ENCODE assay signal across 15 cellular contexts in the genomic region with DNA sequence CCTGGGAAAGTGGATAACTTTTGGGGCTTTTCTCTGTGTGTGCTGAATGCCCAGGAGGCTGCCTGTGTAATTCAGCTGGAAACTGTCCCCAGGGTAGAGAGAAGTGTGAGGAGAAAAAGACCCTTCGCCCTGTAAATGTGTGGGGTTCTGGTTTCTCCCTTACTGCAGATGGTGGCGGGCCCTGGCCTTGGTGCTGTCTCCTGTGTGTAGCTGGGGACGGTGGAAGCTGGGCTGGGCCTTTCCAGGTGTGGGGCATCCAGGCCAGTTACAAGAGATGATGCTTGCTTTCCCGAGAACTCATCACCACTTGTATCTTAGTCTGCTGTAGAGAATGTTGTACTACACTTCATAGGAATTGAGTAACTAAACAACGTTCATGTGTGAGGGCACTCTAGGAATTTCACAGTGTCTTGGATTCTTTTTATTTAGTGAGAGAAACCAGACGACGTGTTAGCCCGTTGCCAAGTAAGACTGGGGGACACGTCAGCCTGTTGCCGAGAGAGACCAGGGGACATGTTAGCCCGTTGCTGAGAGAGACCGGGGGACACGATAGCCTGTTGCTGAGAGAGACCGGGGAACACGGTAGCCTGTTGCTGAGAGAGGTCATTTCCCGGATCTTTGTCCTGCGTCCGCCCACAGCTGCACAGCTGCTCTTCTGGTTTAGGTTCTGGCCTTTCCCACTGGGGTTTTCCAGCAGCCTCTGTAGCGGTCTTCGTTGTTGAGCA. TPM values are rescaled to one million over a fixed set of nuclear protein-coding genes. Genes with fewer than 3 reads are reported as not detected.
DNase-seq lines count a peak whose midpoint lies in the region; ATAC-seq and TF ChIP-seq lines count a peak whose summit lies in the region.
"Had no signal": no experiment of that assay in that cellular context is flagged by ENCODE, and none has a peak within 500 bp of the region (broad histone marks: within the 10 kb centered on the region; RNA-seq: fewer than 3 reads in every experiment).

No MANE protein-coding gene starts in this region.

- peaks cover 5% of the 10 kb centered on the region for H3K9me3 Mint-ChIP-seq in nephron progenitor cell
- H3K9me3 Mint-ChIP-seq in activated CD8-positive, alpha-beta memory T cell treated with anti-CD3 and anti-CD28 coated beads, Interleukin-2, amount 10 ng/mL, durations not matched to agents 7 days and 5 days (ENCODE audit: low read depth) = no peaks in the 10 kb centered on the region

- H3K36me3 Mint-ChIP-seq in nephron progenitor cell (ENCODE audit: low read depth) = peaks cover 47% of the 10 kb centered on the region
- H3K36me3 Mint-ChIP-seq in activated CD8-positive, alpha-beta memory T cell treated with anti-CD3 and anti-CD28 coated beads, Interleukin-2, amount 10 ng/mL, durations not matched to agents 7 days and 5 days = peaks cover 6% of the 10 kb centered on the region

- no peaks in the 10 kb centered on the region for H3K9me3 ChIP-seq in subcutaneous abdominal adipose tissue (ENCODE audit: control insufficient read depth in 5 of 5, low read length in 5 of 5)

- CTCF ChIA-PET in activated CD8-positive, alpha-beta memory T cell treated with anti-CD3 and anti-CD28 coated beads, Interleukin-2, amount 10 ng/mL, durations not matched to agents 7 days and 5 days (lab: Charles Lee) = no interaction called here

- H3K4me3 Mint-ChIP-seq in nephron progenitor cell = no peak overlapping the region
- no peak overlapping the region for H3K4me3 Mint-ChIP-seq in activated CD8-positive, alpha-beta memory T cell treated with anti-CD3 and anti-CD28 coated beads, Interleukin-2, amount 10 ng/mL, durations not matched to agents 7 days and 5 days

- peaks cover 0 to 32% (median 12%) of the 10 kb centered on the region in 5 donors for H3K36me3 ChIP-seq in subcutaneous abdominal adipose tissue (ENCODE audit: control insufficient read depth in 5 of 5, insufficient read depth in 5 of 5, low read length in 5 of 5)

- in situ Hi-C loops in astrocyte of the spinal cord (cut with HindIII; ENCODE audit: low sequenced_read_pairs) = no loop called here

- peak overlapping the region; percentile 60 for H3K27ac ChIP-seq in subcutaneous abdominal adipose tissue (ENCODE audit: low read depth, low read length)
- H3K27ac ChIP-seq: WERI-Rb-1 had no signal

- DNase-seq in astrocyte of the spinal cord (ENCODE audit: low read depth, low spot score) = peak; percentile 26
- peak; percentile 79 for DNase-seq in fibroblast of villous mesenchyme (ENCODE audit: low read depth)
- no peak for DNase-seq in nephron progenitor cell
- DNase-seq in RPMI8226 = no peak
- DNase-seq in activated CD8-positive, alpha-beta memory T cell treated with anti-CD3 and anti-CD28 coated beads, Interleukin-2, amount 10 ng/mL, durations not matched to agents 7 days and 5 days = no peak
- DNase-seq in SKM-1 (lab: John Stamatoyannopoulos, UW; ENCODE audit: unreplicated experiment) = no peak
- DNase-seq: activated CD8-positive, alpha-beta memory T cell treated with anti-CD3 and anti-CD28 coated beads for 24 hours; effector memory CD4-positive, alpha-beta T cell; HCEC 1CT; Kasumi-1; kidney; WERI-Rb-1 had no signal

- no peak for ATAC-seq in activated CD8-positive, alpha-beta memory T cell treated with anti-CD3 and anti-CD28 coated beads, Interleukin-2, amount 10 ng/mL, durations not matched to agents 7 days and 5 days
- ATAC-seq in HG02610 (IDR thresholded peaks at IDR 0.05; ENCODE audit: unreplicated experiment) = no peak

- TF ChIP-seq CTCF in astrocyte of the spinal cord (IDR thresholded peaks at IDR 0.05; ENCODE audit: low read depth, low read length) (no peak), fibroblast of villous mesenchyme (IDR thresholded peaks at IDR 0.05; ENCODE audit: insufficient read depth, low read depth, low read length) (no peak), nephron progenitor cell (IDR thresholded peaks at IDR 0.05) (no peak)

- peak overlapping the region; percentile 71 for H3K27ac Mint-ChIP-seq in nephron progenitor cell
- no peak overlapping the region for H3K27ac Mint-ChIP-seq in activated CD8-positive, alpha-beta memory T cell treated with anti-CD3 and anti-CD28 coated beads, Interleukin-2, amount 10 ng/mL, durations not matched to agents 7 days and 5 days

- peaks cover 0 to 20% (median 0%) of the 10 kb centered on the region in 5 donors for H3K4me1 ChIP-seq in subcutaneous abdominal adipose tissue (ENCODE audit: control insufficient read depth in 5 of 5, insufficient read depth in 5 of 5, low read length in 5 of 5)

- H3K4me1 Mint-ChIP-seq in nephron progenitor cell = peaks cover 33% of the 10 kb centered on the region
- no peaks in the 10 kb centered on the region for H3K4me1 Mint-ChIP-seq in activated CD8-positive, alpha-beta memory T cell treated with anti-CD3 and anti-CD28 coated beads, Interleukin-2, amount 10 ng/mL, durations not matched to agents 7 days and 5 days

- no peaks in the 10 kb centered on the region for H3K27me3 ChIP-seq in subcutaneous abdominal adipose tissue (ENCODE audit: control insufficient read depth in 5 of 5, insufficient read depth in 4 of 5, low read length in 5 of 5)

- no peaks in the 10 kb centered on the region for H3K27me3 Mint-ChIP-seq in nephron progenitor cell (ENCODE audit: low read depth, poor library complexity)
- no peaks in the 10 kb centered on the region for H3K27me3 Mint-ChIP-seq in activated CD8-positive, alpha-beta memory T cell treated with anti-CD3 and anti-CD28 coated beads, Interleukin-2, amount 10 ng/mL, durations not matched to agents 7 days and 5 days

- H3K9ac ChIP-seq in subcutaneous abdominal adipose tissue (ENCODE audit: low read length in 5 of 5) = peak overlapping the region in 1 of 5 donors; percentile 32

- H3K4me3 ChIP-seq in astrocyte of the spinal cord (ENCODE audit: low read depth, low read length) = no peak overlapping the region
- H3K4me3 ChIP-seq in fibroblast of villous mesenchyme (ENCODE audit: low read depth, low read length) = no peak overlapping the region
- no peak overlapping the region for H3K4me3 ChIP-seq in subcutaneous abdominal adipose tissue (ENCODE audit: low read depth in 1 of 5, low read length in 5 of 5)

RNA-seq across cellular contexts. Expression of gene TBCD, which starts 43.1 kb away (rescaled TPM):
- total RNA-seq in fibroblast of villous mesenchyme = 22.5 and 29.6 TPM in 2 replicates
- 100 to 1,000 TPM; 105 to 157 TPM for total RNA-seq in activated CD8-positive, alpha-beta memory T cell treated with anti-CD3 and anti-CD28 coated beads, Interleukin-2, amount 10 ng/mL, durations not matched to agents 7 days and 5 days

RNA-seq across cellular contexts. Expression of gene ZNF750, which starts 44.9 kb away (rescaled TPM):
- total RNA-seq in fibroblast of villous mesenchyme = not detected in 2 replicates
- total RNA-seq in activated CD8-positive, alpha-beta memory T cell treated with anti-CD3 and anti-CD28 coated beads, Interleukin-2, amount 10 ng/mL, durations not matched to agents 7 days and 5 days = not detected
- total RNA-seq: OCI-LY7 had no signal

RNA-seq across cellular contexts. Expression of gene FN3K, which starts 59.5 kb away (rescaled TPM):
- 2.2 and 2.9 TPM in 2 replicates for total RNA-seq in fibroblast of villous mesenchyme
- 1 to 10 TPM; 1.2 to 2.7 TPM for total RNA-seq in activated CD8-positive, alpha-beta memory T cell treated with anti-CD3 and anti-CD28 coated beads, Interleukin-2, amount 10 ng/mL, durations not matched to agents 7 days and 5 days

Comparison
In these comparisons a context has a peak if more than half of its experiments do, and no peak if none do; other contexts are left out.
1. DNase-seq: peak in astrocyte of the spinal cord (single experiment) and fibroblast of villous mesenchyme (single experiment); none in nephron progenitor cell (single experiment), RPMI8226 (single experiment), activated CD8-positive, alpha-beta memory T cell treated with anti-CD3 and anti-CD28 coated beads, Interleukin-2, amount 10 ng/mL, durations not matched to agents 7 days and 5 days (single experiment) and SKM-1 (single experiment).